In the genomic region with DNA sequence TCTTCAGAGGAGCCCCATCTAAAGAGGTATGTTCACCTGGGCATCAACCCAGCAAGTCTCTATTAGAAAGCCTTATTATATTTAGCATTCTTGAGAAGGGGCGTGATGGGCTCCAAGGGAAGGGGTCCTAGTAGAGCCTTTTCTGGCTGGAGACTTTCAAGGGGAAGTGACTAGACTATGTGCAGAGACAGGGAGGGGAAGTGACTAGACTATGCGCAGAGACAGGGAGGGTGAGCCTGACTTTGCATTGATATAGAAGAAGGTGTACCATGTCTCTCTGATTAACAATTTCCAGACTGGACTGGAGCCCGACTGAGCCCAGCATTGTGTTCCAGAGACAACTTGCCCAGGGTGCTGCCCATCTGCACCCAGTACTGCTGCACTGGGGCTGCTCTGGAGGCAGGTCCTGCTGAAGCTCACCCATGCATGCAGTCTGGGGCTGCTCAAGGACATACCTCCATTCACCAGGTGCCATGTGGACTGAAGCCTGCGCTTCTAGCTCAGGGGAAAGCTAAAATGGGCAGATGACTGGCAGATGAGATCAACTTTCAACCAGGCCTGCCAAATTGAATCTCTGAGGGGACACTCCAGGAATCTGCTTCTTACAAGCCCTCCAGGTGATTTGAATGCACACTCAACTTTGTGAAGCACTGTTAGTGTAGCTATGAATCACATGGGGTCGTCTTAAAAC, we compare ENCODE assay signal across 15 cellular contexts.
DNase-seq lines count a peak whose midpoint lies in the region; ATAC-seq and TF ChIP-seq lines count a peak whose summit lies in the region.
"Had no signal": no experiment of that assay in that cellular context is flagged by ENCODE, and none has a peak within 500 bp of the region (broad histone marks: within the 10 kb centered on the region; RNA-seq: fewer than 3 reads in every experiment).

No MANE protein-coding gene starts in this region.

- peaks cover 44% of the 10 kb centered on the region for H3K36me3 Mint-ChIP-seq in CD8-positive, alpha-beta T cell
- H3K36me3 Mint-ChIP-seq in effector memory CD8-positive, alpha-beta T cell (ENCODE audit: insufficient read depth): peaks cover 22% of the 10 kb centered on the region

- no peak for DNase-seq in CD8-positive, alpha-beta T cell
- DNase-seq in GDM1 (lab: John Stamatoyannopoulos, UW) (peak; percentile 33), NCI-H2171 (lab: John Stamatoyannopoulos, UW) (peak; percentile 24), dorsolateral prefrontal cortex (no peak)
- no peak for DNase-seq in activated naive CD4-positive, alpha-beta T cell treated with Interleukin-2 at 50 U/mL for 16 hours
- DNase-seq in effector memory CD8-positive, alpha-beta T cell: no peak
- DNase-seq: activated CD8-positive, alpha-beta memory T cell treated with anti-CD3 and anti-CD28 coated beads, Interleukin-2, amount 50 U/mL, for 48 hours; activated naive CD8-positive, alpha-beta T cell treated with anti-CD3 and anti-CD28 coated beads, Interleukin-2, amount 10 ng/mL, durations not matched to agents 7 days and 5 days; C1 segment of cervical spinal cord; foreskin fibroblast; mammary epithelial cell had no signal

- intact Hi-C loops in CD8-positive, alpha-beta T cell (cut with DNase I, micrococcal nuclease): no loop called here
- intact Hi-C loops in dorsolateral prefrontal cortex (cut with DNase I): no loop called here

- no peaks in the 10 kb centered on the region for H3K36me3 ChIP-seq in CD8-positive, alpha-beta T cell (ENCODE audit: insufficient read depth, low read length)

- H3K4me3 Mint-ChIP-seq in CD8-positive, alpha-beta T cell: no peak overlapping the region
- H3K4me3 Mint-ChIP-seq in effector memory CD8-positive, alpha-beta T cell: no peak overlapping the region
- H3K4me3 Mint-ChIP-seq: activated naive CD8-positive, alpha-beta T cell treated with anti-CD3 and anti-CD28 coated beads, Interleukin-2, amount 10 ng/mL, durations not matched to agents 7 days and 5 days; central memory CD8-positive, alpha-beta T cell; natural killer cell treated with Interleukin-12 subunit alpha and Interleukin-12 subunit beta and Interleukin-15 and Interleukin-18, amount 100 ng/mL, for 72 hours had no signal

- H3K27ac ChIP-seq in CD8-positive, alpha-beta T cell (ENCODE audit: low read depth, low read length): no peak overlapping the region
- peak overlapping the region in 40 of 59 donors; percentile 0 to 85 (median 48) for H3K27ac ChIP-seq in dorsolateral prefrontal cortex

- no peaks in the 10 kb centered on the region for H3K9me3 ChIP-seq in CD8-positive, alpha-beta T cell (ENCODE audit: low read length)

- H3K27me3 ChIP-seq in CD8-positive, alpha-beta T cell (ENCODE audit: insufficient read depth, low read length): no peaks in the 10 kb centered on the region
- H3K27me3 ChIP-seq in dorsolateral prefrontal cortex: no peaks in the 10 kb centered on the region

- no peak overlapping the region for H3K4me3 ChIP-seq in CD8-positive, alpha-beta T cell (ENCODE audit: low read depth, low read length)
- H3K4me3 ChIP-seq in dorsolateral prefrontal cortex: no peak overlapping the region

- POLR2A ChIA-PET in CD8-positive, alpha-beta T cell (lab: Charles Lee): no interaction called here

- no peak for TF ChIP-seq CTCF in CD8-positive, alpha-beta T cell (IDR thresholded peaks at IDR 0.05)
- TF ChIP-seq CTCF in dorsolateral prefrontal cortex (IDR thresholded peaks at IDR 0.05 in 54 of 56, conservative IDR thresholded peaks at IDR 0.05 in 2 of 56; ENCODE audit: low read depth in 1 of 56, partially characterized antibody in 56 of 56): no peak

- H3K4me1 Mint-ChIP-seq in CD8-positive, alpha-beta T cell (ENCODE audit: low read depth): peaks cover 12% of the 10 kb centered on the region
- H3K4me1 Mint-ChIP-seq in effector memory CD8-positive, alpha-beta T cell (ENCODE audit: low read depth in 2 of 2): no peaks in the 10 kb centered on the region
- H3K4me1 Mint-ChIP-seq: central memory CD8-positive, alpha-beta T cell had no signal

- ATAC-seq in CD8-positive, alpha-beta T cell: no peak
- ATAC-seq in GM18870 (IDR thresholded peaks at IDR 0.05; ENCODE audit: unreplicated experiment) (no peak), HG03280 (IDR thresholded peaks at IDR 0.05; ENCODE audit: unreplicated experiment) (no peak)
- no peak for ATAC-seq in effector memory CD8-positive, alpha-beta T cell (replicated peaks)
- ATAC-seq: natural killer cell treated with Interleukin-12 subunit alpha and Interleukin-12 subunit beta and Interleukin-15 and Interleukin-18, amount 100 ng/mL, for 72 hours had no signal

- CTCF ChIA-PET in CD8-positive, alpha-beta T cell (lab: Charles Lee): no interaction called here

- H3K9me3 Mint-ChIP-seq in CD8-positive, alpha-beta T cell: no peaks in the 10 kb centered on the region
- H3K9me3 Mint-ChIP-seq in effector memory CD8-positive, alpha-beta T cell: no peaks in the 10 kb centered on the region
- H3K9me3 Mint-ChIP-seq: central memory CD8-positive, alpha-beta T cell; natural killer cell treated with Interleukin-12 subunit alpha and Interleukin-12 subunit beta and Interleukin-15 and Interleukin-18, amount 100 ng/mL, for 72 hours had no signal

- H3K4me1 ChIP-seq in CD8-positive, alpha-beta T cell (ENCODE audit: insufficient read depth, low read length): no peaks in the 10 kb centered on the region

- H3K27ac Mint-ChIP-seq in CD8-positive, alpha-beta T cell: peak overlapping the region; percentile 24
- H3K27ac Mint-ChIP-seq in effector memory CD8-positive, alpha-beta T cell: no peak overlapping the region
- H3K27ac Mint-ChIP-seq: activated naive CD8-positive, alpha-beta T cell treated with anti-CD3 and anti-CD28 coated beads, Interleukin-2, amount 10 ng/mL, durations not matched to agents 7 days and 5 days; natural killer cell treated with Interleukin-12 subunit alpha and Interleukin-12 subunit beta and Interleukin-15 and Interleukin-18, amount 100 ng/mL, for 72 hours had no signal

- H3K27me3 Mint-ChIP-seq in CD8-positive, alpha-beta T cell (ENCODE audit: low read depth): no peaks in the 10 kb centered on the region
- H3K27me3 Mint-ChIP-seq in effector memory CD8-positive, alpha-beta T cell: no peaks in the 10 kb centered on the region
- H3K27me3 Mint-ChIP-seq: activated naive CD8-positive, alpha-beta T cell treated with anti-CD3 and anti-CD28 coated beads, Interleukin-2, amount 10 ng/mL, durations not matched to agents 7 days and 5 days; central memory CD8-positive, alpha-beta T cell; natural killer cell treated with Interleukin-12 subunit alpha and Interleukin-12 subunit beta and Interleukin-15 and Interleukin-18, amount 100 ng/mL, for 72 hours had no signal

Comparison
In these comparisons a context has a peak if more than half of its experiments do, and no peak if none do; other contexts are left out.
1. DNase-seq: peak in GDM1 (single experiment) and NCI-H2171 (single experiment); none in CD8-positive, alpha-beta T cell (0 of 7), dorsolateral prefrontal cortex (0 of 10), activated naive CD4-positive, alpha-beta T cell treated with Interleukin-2 at 50 U/mL for 16 hours (single experiment) and effector memory CD8-positive, alpha-beta T cell (0 of 3).